In the genomic region with DNA sequence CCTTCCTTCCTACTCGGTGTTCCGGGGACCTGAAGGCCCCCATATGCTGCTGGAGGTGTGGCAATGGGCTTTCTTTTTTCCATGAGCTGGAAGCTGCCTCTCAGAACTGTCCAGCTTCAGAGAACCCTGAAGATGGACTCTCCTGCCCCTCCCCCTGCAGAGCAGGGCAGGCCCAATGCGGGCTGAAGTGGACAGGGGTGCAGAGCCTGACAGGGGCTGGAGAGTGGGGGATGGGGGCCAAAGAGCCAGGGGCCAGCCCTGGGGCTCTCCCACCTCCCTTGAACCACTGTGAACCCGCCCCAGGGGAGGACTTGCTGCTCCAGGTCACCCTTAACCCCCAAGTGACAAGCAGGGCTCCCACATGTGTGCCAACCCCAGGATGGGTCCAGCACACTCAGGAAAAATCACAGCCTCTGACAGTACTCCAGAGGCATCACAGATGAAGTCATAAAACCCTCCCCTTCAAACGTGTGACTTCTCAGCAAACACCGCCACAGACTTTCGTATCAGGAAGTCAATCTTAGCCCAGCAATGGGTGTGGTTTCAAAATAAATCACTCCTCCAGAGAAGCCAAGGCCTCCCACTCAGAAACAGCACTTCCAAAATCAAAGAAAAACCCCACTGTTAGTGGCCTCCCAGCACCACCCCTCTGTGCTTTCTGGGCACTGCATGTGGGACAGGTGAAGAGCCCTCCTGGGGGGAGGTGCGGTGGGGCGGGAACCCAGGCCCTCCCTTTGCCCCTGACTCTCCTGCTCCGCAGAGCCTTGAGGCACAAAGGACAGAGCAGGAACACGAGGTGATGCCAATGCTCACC, we compare ENCODE assay signal across 1 cellular context.
TF ChIP-seq lines count a peak whose summit lies in the region.

No MANE protein-coding gene starts in this region.

TF ChIP-seq in K562, 482 proteins besides CTCF, POLR2A, EP300 and RAD21 (continued from another document and continues in another):
- TF ChIP-seq BRCA1 (IDR thresholded peaks at IDR 0.05): no peak
- no peak for TF ChIP-seq BRCA1 (CRISPR knock-in tag; IDR thresholded peaks at IDR 0.05)
- no peak for TF ChIP-seq MCM3 (IDR thresholded peaks at IDR 0.05)
- TF ChIP-seq ZNF24 (IDR thresholded peaks at IDR 0.05): no peak
- TF ChIP-seq MYBL2 (IDR thresholded peaks at IDR 0.05; ENCODE audit: low read depth): no peak
- TF ChIP-seq MYBL2 (CRISPR knock-in tag; IDR thresholded peaks at IDR 0.05; ENCODE audit: borderline replicate concordance): no peak
- TF ChIP-seq ZNF436 (CRISPR knock-in tag; IDR thresholded peaks at IDR 0.05): no peak
- TF ChIP-seq KLF1 (tag; IDR thresholded peaks at IDR 0.05): peak; percentile 54; the same call in 1 of the 2 replicates
- TF ChIP-seq ARID2 (IDR thresholded peaks at IDR 0.05): no peak
- no peak for TF ChIP-seq HIVEP1 (CRISPR knock-in tag; IDR thresholded peaks at IDR 0.05)
- TF ChIP-seq, protein P1, sequence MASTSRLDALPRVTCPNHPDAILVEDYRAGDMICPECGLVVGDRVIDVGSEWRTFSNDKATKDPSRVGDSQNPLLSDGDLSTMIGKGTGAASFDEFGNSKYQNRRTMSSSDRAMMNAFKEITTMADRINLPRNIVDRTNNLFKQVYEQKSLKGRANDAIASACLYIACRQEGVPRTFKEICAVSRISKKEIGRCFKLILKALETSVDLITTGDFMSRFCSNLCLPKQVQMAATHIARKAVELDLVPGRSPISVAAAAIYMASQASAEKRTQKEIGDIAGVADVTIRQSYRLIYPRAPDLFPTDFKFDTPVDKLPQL (IDR thresholded peaks at IDR 0.05; ENCODE audit: extremely low read depth, insufficient read length): no peak
- no peak for TF ChIP-seq MLLT1 (IDR thresholded peaks at IDR 0.05)
- TF ChIP-seq STAT5B (CRISPR knock-in tag; IDR thresholded peaks at IDR 0.05): no peak
- peak; percentile 27; the same call in 1 of the 2 replicates for TF ChIP-seq EGR1 (conservative IDR thresholded peaks at IDR 0.05)
- peak; percentile 85 for TF ChIP-seq MEIS2 (IDR thresholded peaks at IDR 0.05; ENCODE audit: partially characterized antibody)
- TF ChIP-seq PCBP2 (IDR thresholded peaks at IDR 0.05; ENCODE audit: low read depth, low read length, poor library complexity, severe bottlenecking): no peak
- TF ChIP-seq SNRNP70 (optimal IDR thresholded peaks at IDR 0.05; ENCODE audit: low read depth, low read length): no peak
- TF ChIP-seq MTA1 (IDR thresholded peaks at IDR 0.05; ENCODE audit: borderline replicate concordance): no peak
- no peak for TF ChIP-seq POLR3G (IDR thresholded peaks at IDR 0.05; ENCODE audit: extremely low read depth, insufficient read length, insufficient replicate concordance)
- TF ChIP-seq USF2 (CRISPR knock-in tag; IDR thresholded peaks at IDR 0.05): no peak
- no peak for TF ChIP-seq HDGF (IDR thresholded peaks at IDR 0.05)
- no peak for TF ChIP-seq ZMIZ1 (IDR thresholded peaks at IDR 0.05; ENCODE audit: low read depth in 2 of 2, low read length in 2 of 2)
- TF ChIP-seq ZKSCAN3 (CRISPR knock-in tag; IDR thresholded peaks at IDR 0.05): no peak
- 0 out of 2 replicates have a peak, but pooled peaks have one; percentile 34 for TF ChIP-seq CREM (IDR thresholded peaks at IDR 0.05; ENCODE audit: low read depth)
- no peak for TF ChIP-seq HNRNPLL (IDR thresholded peaks at IDR 0.05; ENCODE audit: low read depth, low read length, poor library complexity, severe bottlenecking)
- TF ChIP-seq ASH1L (IDR thresholded peaks at IDR 0.05; ENCODE audit: borderline replicate concordance, low read depth, partially characterized antibody): no peak
- no peak for TF ChIP-seq BCL6 (CRISPR knock-in tag; IDR thresholded peaks at IDR 0.05)
- TF ChIP-seq NFIC (IDR thresholded peaks at IDR 0.05): no peak
- peak; percentile 33; the same call in 1 of the 2 replicates for TF ChIP-seq ARID1B (IDR thresholded peaks at IDR 0.05)
- no peak for TF ChIP-seq ZNF121 (CRISPR knock-in tag; conservative IDR thresholded peaks at IDR 0.05)
- TF ChIP-seq PYGO2 (tag; IDR thresholded peaks at IDR 0.05): no peak
- TF ChIP-seq JUND (IDR thresholded peaks at IDR 0.05; ENCODE audit: borderline replicate concordance, low read depth, low read length): peak; percentile 56; the same call in 1 of the 2 replicates
- no peak; the same call in 2 of the 3 replicates for TF ChIP-seq JUND (tag; IDR thresholded peaks at IDR 0.05; ENCODE audit: borderline replicate concordance, low read depth, low read length)
- TF ChIP-seq THAP12 (CRISPR knock-in tag; IDR thresholded peaks at IDR 0.05): no peak
- 0 out of 4 replicates have a peak, but pooled peaks of 1 of the 2 experiments have one; percentile 25 for TF ChIP-seq MNT (conservative IDR thresholded peaks at IDR 0.05)
- TF ChIP-seq BCOR (IDR thresholded peaks at IDR 0.05): no peak
- TF ChIP-seq BMI1 (IDR thresholded peaks at IDR 0.05; ENCODE audit: low read length): no peak
- peak in 1 of 2 experiments; percentile 89; a peak in 2 of 4 replicates for TF ChIP-seq HDAC1 (IDR thresholded peaks at IDR 0.05)
- TF ChIP-seq ZNF263 (CRISPR knock-in tag; IDR thresholded peaks at IDR 0.05; ENCODE audit: borderline replicate concordance): no peak
- no peak for TF ChIP-seq ZNF175 (CRISPR knock-in tag; IDR thresholded peaks at IDR 0.05; ENCODE audit: low read depth)
- TF ChIP-seq, protein P2, sequence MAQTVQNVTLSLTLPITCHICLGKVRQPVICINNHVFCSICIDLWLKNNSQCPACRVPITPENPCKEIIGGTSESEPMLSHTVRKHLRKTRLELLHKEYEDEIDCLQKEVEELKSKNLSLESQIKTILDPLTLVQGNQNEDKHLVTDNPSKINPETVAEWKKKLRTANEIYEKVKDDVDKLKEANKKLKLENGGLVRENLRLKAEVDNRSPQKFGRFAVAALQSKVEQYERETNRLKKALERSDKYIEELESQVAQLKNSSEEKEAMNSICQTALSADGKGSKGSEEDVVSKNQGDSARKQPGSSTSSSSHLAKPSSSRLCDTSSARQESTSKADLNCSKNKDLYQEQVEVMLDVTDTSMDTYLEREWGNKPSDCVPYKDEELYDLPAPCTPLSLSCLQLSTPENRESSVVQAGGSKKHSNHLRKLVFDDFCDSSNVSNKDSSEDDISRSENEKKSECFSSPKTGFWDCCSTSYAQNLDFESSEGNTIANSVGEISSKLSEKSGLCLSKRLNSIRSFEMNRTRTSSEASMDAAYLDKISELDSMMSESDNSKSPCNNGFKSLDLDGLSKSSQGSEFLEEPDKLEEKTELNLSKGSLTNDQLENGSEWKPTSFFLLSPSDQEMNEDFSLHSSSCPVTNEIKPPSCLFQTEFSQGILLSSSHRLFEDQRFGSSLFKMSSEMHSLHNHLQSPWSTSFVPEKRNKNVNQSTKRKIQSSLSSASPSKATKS (CRISPR knock-in tag; IDR thresholded peaks at IDR 0.05): no peak
- TF ChIP-seq ZNF717 (CRISPR knock-in tag; IDR thresholded peaks at IDR 0.05): no peak
- TF ChIP-seq ZKSCAN8 (CRISPR knock-in tag; IDR thresholded peaks at IDR 0.05): no peak
- peak; percentile 43; the same call in 1 of the 2 replicates for TF ChIP-seq JUN (IDR thresholded peaks at IDR 0.05; ENCODE audit: borderline replicate concordance, low read depth, low read length)
- TF ChIP-seq JUN (CRISPR knock-in tag; IDR thresholded peaks at IDR 0.05; ENCODE audit: borderline replicate concordance): no peak
- TF ChIP-seq CEBPB (tag; IDR thresholded peaks at IDR 0.05): no peak
- TF ChIP-seq ZNF778 (CRISPR knock-in tag; IDR thresholded peaks at IDR 0.05): no peak
- peak in 1 of 2 experiments; percentile 61; a peak in 1 of 4 replicates for TF ChIP-seq TBL1XR1 (IDR thresholded peaks at IDR 0.05; ENCODE audit: low read length in 2 of 2)
- peak; percentile 97 to 98 for TF ChIP-seq KDM1A (IDR thresholded peaks at IDR 0.05)
- TF ChIP-seq ATF7 (IDR thresholded peaks at IDR 0.05): peak; percentile 76
- TF ChIP-seq ZNF444 (CRISPR knock-in tag; IDR thresholded peaks at IDR 0.05): no peak
- 0 out of 2 replicates have a peak, but pooled peaks have one; percentile 23 for TF ChIP-seq NCOR1 (IDR thresholded peaks at IDR 0.05)
- TF ChIP-seq NFE2L1 (tag; IDR thresholded peaks at IDR 0.05; ENCODE audit: borderline replicate concordance, low read depth): no peak
- TF ChIP-seq RAD51 (IDR thresholded peaks at IDR 0.05; ENCODE audit: borderline replicate concordance, low read depth): no peak
- TF ChIP-seq SMARCA5 (IDR thresholded peaks at IDR 0.05): no peak
- TF ChIP-seq ELF2 (CRISPR knock-in tag; IDR thresholded peaks at IDR 0.05): no peak
- no peak for TF ChIP-seq ZNF133 (CRISPR knock-in tag; IDR thresholded peaks at IDR 0.05)
- peak; percentile 70 for TF ChIP-seq GATA2 (CRISPR knock-in tag; IDR thresholded peaks at IDR 0.05)
- no peak for TF ChIP-seq ZNF174 (CRISPR knock-in tag; IDR thresholded peaks at IDR 0.05)
- TF ChIP-seq ESRRB (CRISPR knock-in tag; IDR thresholded peaks at IDR 0.05; ENCODE audit: borderline replicate concordance): no peak
- TF ChIP-seq PHF8 (IDR thresholded peaks at IDR 0.05; ENCODE audit: borderline replicate concordance, low read length): no peak
